In the genomic region with DNA sequence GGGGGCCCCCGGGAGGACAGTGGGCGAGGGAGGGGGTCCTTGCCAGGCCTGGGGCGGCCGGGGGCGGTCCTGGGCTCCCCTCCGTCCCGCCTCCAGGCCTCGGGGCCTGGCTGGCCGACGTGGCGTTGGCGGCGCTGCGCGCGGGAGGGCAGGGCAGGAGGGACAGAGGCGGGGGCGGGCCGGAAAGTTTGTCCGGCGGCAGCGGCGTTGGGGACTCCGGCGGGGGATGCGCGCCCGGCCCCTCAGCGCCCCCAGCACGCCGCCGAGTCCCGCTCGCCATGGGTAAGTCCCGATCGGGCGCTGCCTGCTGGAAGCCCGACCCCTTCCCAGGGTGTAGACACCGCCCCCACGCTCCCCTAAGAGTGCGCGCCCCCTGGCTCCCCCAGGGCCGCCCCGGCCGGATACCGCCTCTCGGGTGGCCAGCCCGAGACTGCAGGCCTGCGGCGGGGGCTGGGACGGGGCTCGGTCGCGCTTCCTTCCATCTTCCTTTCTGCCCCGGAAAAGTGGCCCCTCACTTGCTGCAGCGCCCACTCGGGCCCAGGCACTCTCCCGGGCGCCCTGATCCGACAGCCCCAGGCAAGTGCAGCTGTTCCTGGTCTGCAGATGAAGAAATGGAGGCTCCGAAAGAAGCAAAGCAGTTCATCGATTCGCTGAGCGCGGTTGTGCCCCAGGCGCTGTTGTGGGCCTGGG, we compare ENCODE assay signal across 8 cellular contexts. TPM values are rescaled to one million over a fixed set of nuclear protein-coding genes. Genes with fewer than 3 reads are reported as not detected.
DNase-seq lines count a peak whose midpoint lies in the region; ATAC-seq and TF ChIP-seq lines count a peak whose summit lies in the region.

A gene (plus strand): TSS at position 191 of the 690 bp plus-strand sequence. CDS start 88 bp downstream, at position 279.

- H3K36me3 ChIP-seq in mucosa of stomach (ENCODE audit: control insufficient read depth, insufficient read depth, low read length) (no peaks in the 10 kb centered on the region), uterus (no peaks in the 10 kb centered on the region)

- peak within 1 kb of the TSS; percentile 71 to 79 for H3K27ac ChIP-seq in uterus

- peak; percentile 46 for DNase-seq in Daoy (ENCODE audit: low read depth)
- DNase-seq in OCI-M1 (lab: John Stamatoyannopoulos, UW) = peak; percentile 70
- DNase-seq in uterus = peak; percentile 54 to 71
- DNase-seq in stimulated activated CD4-positive, alpha-beta T cell treated with anti-CD3 and anti-CD28 coated beads, Interleukin-1b, Interleukin-23, amount 100 ng/mL, for 48 hours = no peak
- DNase-seq in NCI-H1105 (lab: John Stamatoyannopoulos, UW) = no peak

- H3K4me1 ChIP-seq in mucosa of stomach (ENCODE audit: control insufficient read depth, insufficient read depth, low read length) (peaks cover 47% of the 10 kb centered on the region), uterus (no peaks in the 10 kb centered on the region)

- peak within 1 kb of the TSS; percentile 86 for H3K4me3 ChIP-seq in mucosa of stomach (ENCODE audit: low read length)
- H3K4me3 ChIP-seq in uterus = peak within 1 kb of the TSS; percentile 51 to 57

- no peaks in the 10 kb centered on the region for H3K9me3 ChIP-seq in mucosa of stomach (ENCODE audit: control insufficient read depth, low read length)
- no peaks in the 10 kb centered on the region for H3K9me3 ChIP-seq in uterus

- ATAC-seq in esophagus mucosa = peak; percentile 59
- ATAC-seq in GM21619 (IDR thresholded peaks at IDR 0.05; ENCODE audit: unreplicated experiment) = no peak

- intact Hi-C loops in uterus (cut with DNase I; ENCODE audit: low total_unique reads) = no loop called here

- H3K27me3 ChIP-seq in mucosa of stomach (ENCODE audit: control insufficient read depth, insufficient read depth, low read length) (no peaks in the 10 kb centered on the region), uterus (no peaks in the 10 kb centered on the region)

- TF ChIP-seq POLR2A in uterus (IDR thresholded peaks at IDR 0.05) = peak in 1 of 2 donors; percentile 51

- TF ChIP-seq CTCF in uterus (IDR thresholded peaks at IDR 0.05) = peak in 3 of 4 experiments; percentile 9 to 32 (median 23)

- H3K9ac ChIP-seq in mucosa of stomach (ENCODE audit: low read length) = peak within 1 kb of the TSS; percentile 85

RNA-seq across cellular contexts. Expression of the gene that starts here (rescaled TPM):
- 3.8 and 11.4 TPM in 2 replicates for total RNA-seq in Daoy (2014; rRNA removed; shearing (Covaris generic))
- total RNA-seq in esophagus mucosa (2.1 TPM), uterus (10 to 100 TPM in 2 of 4 donors, 1 to 10 TPM in 2; 1.3 to 32.3 (median 12.6) TPM)

Comparison
In these comparisons a context has a peak if more than half of its experiments do, and no peak if none do; other contexts are left out.
1. DNase-seq: peak in Daoy (single experiment), OCI-M1 (single experiment) and uterus (2 of 2); none in stimulated activated CD4-positive, alpha-beta T cell treated with anti-CD3 and anti-CD28 coated beads, Interleukin-1b, Interleukin-23, amount 100 ng/mL, for 48 hours (single experiment) and NCI-H1105 (single experiment).